In the genomic region with DNA sequence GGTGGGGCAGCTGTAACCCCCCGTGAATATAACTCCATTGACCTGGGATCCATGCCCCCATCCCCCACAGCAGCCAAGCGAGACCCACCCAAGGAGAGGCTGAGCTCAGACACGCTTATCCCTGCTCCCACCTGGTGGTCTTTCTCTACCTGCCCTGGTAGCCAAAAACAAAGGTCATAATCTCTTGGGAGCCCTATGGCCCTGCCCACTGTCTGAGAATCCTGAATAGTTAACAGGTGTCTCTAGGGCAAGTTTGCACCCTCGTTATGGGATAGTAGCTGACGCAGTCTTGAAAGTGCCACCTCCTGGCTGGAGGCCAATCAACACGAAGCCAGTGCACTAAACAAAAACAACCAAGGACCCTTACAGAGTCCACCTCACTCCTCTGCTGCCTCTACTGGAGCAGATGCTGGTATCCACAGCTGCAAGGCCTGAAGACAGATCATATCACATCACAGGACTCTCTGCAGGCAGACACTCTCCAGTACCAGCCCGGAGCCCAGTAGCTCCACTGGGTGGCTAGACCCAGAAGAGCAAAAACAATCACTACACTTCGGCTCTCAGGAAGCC, we compare ENCODE assay signal across 29 cellular contexts.
DNase-seq lines count a peak whose midpoint lies in the region; TF ChIP-seq lines count a peak whose summit lies in the region.
"Had no signal": no experiment of that assay in that cellular context is flagged by ENCODE, and none has a peak within 500 bp of the region (broad histone marks: within the 10 kb centered on the region; RNA-seq: fewer than 3 reads in every experiment).

No MANE protein-coding gene starts in this region.

- H2BK12ac ChIP-seq in H9 (ENCODE audit: insufficient read length, low read depth, low read length): no peak overlapping the region

- no peak overlapping the region for H2AK5ac ChIP-seq in H9 (ENCODE audit: insufficient read length, low read length)

- peaks cover 25% of the 10 kb centered on the region for H3K9me3 ChIP-seq in BLaER1
- H3K9me3 ChIP-seq in H9 (ENCODE audit: control insufficient read depth, low read depth, low read length): no peaks in the 10 kb centered on the region
- H3K9me3 ChIP-seq in iPS-15b (ENCODE audit: control insufficient read depth, insufficient read depth, low read length): peaks cover 3% of the 10 kb centered on the region
- no peaks in the 10 kb centered on the region for H3K9me3 ChIP-seq in ascending aorta
- H3K9me3 ChIP-seq: BE2C, Peyer's patch had no signal

- H3K4me1 Mint-ChIP-seq in H9 (peaks cover 8 to 12% of the 10 kb centered on the region in 2 experiments), chondrocyte (ENCODE audit: low read depth) (no peaks in the 10 kb centered on the region)
- H3K4me1 Mint-ChIP-seq: CD4-positive, CD25-positive, alpha-beta regulatory T cell had no signal

- H3K4me3 Mint-ChIP-seq in H9 (peak overlapping the region in 1 of 2 experiments; percentile 14; a peak in 1 of 5 replicates), chondrocyte (ENCODE audit: unreplicated experiment) (no peak overlapping the region)
- H3K4me3 Mint-ChIP-seq: CD4-positive, CD25-positive, alpha-beta regulatory T cell had no signal

- no peak overlapping the region for H3K23ac ChIP-seq in H9 (ENCODE audit: insufficient read length, low read depth, low read length)

- no peak overlapping the region for H3K4ac ChIP-seq in H9 (ENCODE audit: low read depth, low read length)

- H3K36me3 ChIP-seq in BLaER1 (no peaks in the 10 kb centered on the region), iPS-15b (ENCODE audit: control insufficient read depth, insufficient read depth, low read length) (no peaks in the 10 kb centered on the region), ascending aorta (no peaks in the 10 kb centered on the region)
- H3K36me3 ChIP-seq: BE2C, Peyer's patch had no signal

- H2BK15ac ChIP-seq in H9 (ENCODE audit: low read depth, low read length): peak overlapping the region; percentile 44; the same call in 1 of the 2 replicates

- no peak overlapping the region for H2BK120ac ChIP-seq in H9 (ENCODE audit: low read depth, low read length, poor library complexity, severe bottlenecking)

- H3K14ac ChIP-seq in H9 (ENCODE audit: insufficient read depth, low read length): 0 out of 2 replicates have a peak overlapping the region, but pooled peaks have one; percentile 36

- H2AFZ ChIP-seq in H9 (ENCODE audit: low read length): no peak overlapping the region

- H3K56ac ChIP-seq in H9 (ENCODE audit: insufficient read length, low read depth, low read length): no peak overlapping the region

- H3K27ac Mint-ChIP-seq in H9: peak overlapping the region in 2 of 3 experiments; percentile 12 to 84; a peak in 3 of 7 replicates
- no peak overlapping the region for H3K27ac Mint-ChIP-seq in chondrocyte (ENCODE audit: unreplicated experiment)
- H3K27ac Mint-ChIP-seq: CD4-positive, CD25-positive, alpha-beta regulatory T cell had no signal

- no peak overlapping the region for H2BK20ac ChIP-seq in H9 (ENCODE audit: low read depth, low read length, poor library complexity, severe bottlenecking)

- H3K27me3 Mint-ChIP-seq in H9 (ENCODE audit: low read depth) (peaks cover 3% of the 10 kb centered on the region; the same call in 1 of the 2 replicates), chondrocyte (ENCODE audit: low read depth) (peaks cover 2% of the 10 kb centered on the region)
- H3K27me3 Mint-ChIP-seq: CD4-positive, CD25-positive, alpha-beta regulatory T cell had no signal

- H3K27ac ChIP-seq in BLaER1: no peak overlapping the region
- no peak overlapping the region for H3K27ac ChIP-seq in H9 (ENCODE audit: insufficient read length, low read depth, low read length)
- H3K27ac ChIP-seq in ascending aorta: no peak overlapping the region
- H3K27ac ChIP-seq: Peyer's patch, SK-N-MC had no signal

- peak; percentile 36 for DNase-seq in H9
- peak; percentile 64 for DNase-seq in RPMI8226
- DNase-seq in chondrocyte (ENCODE audit: low spot score): no peak
- DNase-seq in activated CD8-positive, alpha-beta memory T cell treated with anti-CD3 and anti-CD28 coated beads, Interleukin-2, amount 50 U/mL, for 48 hours: no peak
- DNase-seq in T-helper 1 cell: no peak
- DNase-seq in ascending aorta (ENCODE audit: low spot score in 2 of 2): no peak
- DNase-seq: 8988T; ACHN; BE2C; CD4-positive, CD25-positive, alpha-beta regulatory T cell; DMS153; DND-41; KG1; MM.1S; NCI-H1048; NCI-H1417; NCI-H1694; NCI-H2081; NCI-H2171; NCI-H226; NCI-H510A; NCI-H69; OCI-M1; Peyer's patch; SIG-M5; SW 1271 had no signal

- H3K79me2 ChIP-seq in H9 (ENCODE audit: insufficient read depth, low read length): no peaks in the 10 kb centered on the region

- H3K4me3 ChIP-seq in BLaER1 (no peak overlapping the region), iPS-15b (ENCODE audit: low read depth, low read length) (peak overlapping the region; percentile 13), ascending aorta (no peak overlapping the region)
- H3K4me3 ChIP-seq: Peyer's patch, SK-N-MC had no signal

- H3K27me3 ChIP-seq in BLaER1 (no peaks in the 10 kb centered on the region), H9 (ENCODE audit: insufficient read depth, low read length) (no peaks in the 10 kb centered on the region), iPS-15b (ENCODE audit: control insufficient read depth, insufficient read depth, low read length) (no peaks in the 10 kb centered on the region), ascending aorta (no peaks in the 10 kb centered on the region)
- H3K27me3 ChIP-seq: BE2C, Peyer's patch had no signal

- peaks cover 18 to 25% of the 10 kb centered on the region in 2 experiments for H3K9me3 Mint-ChIP-seq in H9
- H3K9me3 Mint-ChIP-seq in chondrocyte (ENCODE audit: low read depth): peaks cover 18% of the 10 kb centered on the region

- no peak overlapping the region for H4K5ac ChIP-seq in H9 (ENCODE audit: insufficient read length, low read depth, low read length)

- H3K4me2 ChIP-seq in BLaER1 (peak overlapping the region; percentile 84), H9 (ENCODE audit: insufficient read depth, insufficient read length, low read length) (peak overlapping the region; percentile 4)

- no peak overlapping the region for H4K91ac ChIP-seq in H9 (ENCODE audit: insufficient read length, low read depth, low read length)

- WGBS in H9 (ENCODE audit: extremely low coverage, insufficient read length, low lambda C conversion rate): no CpG with 5 or more reads among the region's 8 CpGs

- H4K8ac ChIP-seq in H9 (replicated peaks; ENCODE audit: insufficient read length, low read depth, low read length): no peak overlapping the region

- no peak overlapping the region for H3K9ac ChIP-seq in BLaER1
- no peak overlapping the region for H3K9ac ChIP-seq in H9 (ENCODE audit: extremely low read depth, insufficient read length, low read length)
- no peak overlapping the region for H3K9ac ChIP-seq in iPS-15b (ENCODE audit: low read depth, low read length)

- intact Hi-C loops in ascending aorta (cut with DNase I): no loop called here

- H2BK5ac ChIP-seq in H9 (ENCODE audit: insufficient read length, low read length): no peak overlapping the region

- H3K36me3 Mint-ChIP-seq in H9 (ENCODE audit: insufficient read depth in 1 of 3, low read depth in 3 of 3): peaks cover 0 to 26% (median 5%) of the 10 kb centered on the region in 3 experiments; a peak in 5 of 7 replicates
- H3K36me3 Mint-ChIP-seq in chondrocyte (ENCODE audit: low read depth): no peaks in the 10 kb centered on the region
- H3K36me3 Mint-ChIP-seq: CD4-positive, CD25-positive, alpha-beta regulatory T cell had no signal

- no peak overlapping the region for H3T11ph ChIP-seq in H9 (ENCODE audit: low read length)

- no peaks in the 10 kb centered on the region for H3K79me1 ChIP-seq in H9 (ENCODE audit: insufficient read depth, low read depth, low read length, poor library complexity, severe bottlenecking)

- H3K18ac ChIP-seq in H9 (ENCODE audit: insufficient read length, low read depth, low read length): peak overlapping the region; percentile 69

- peak; percentile 19; the same call in 2 of the 3 replicates for TF ChIP-seq CTCF in H9 (conservative IDR thresholded peaks at IDR 0.05)
- TF ChIP-seq CTCF in chondrocyte (IDR thresholded peaks at IDR 0.05): no peak
- no peak for TF ChIP-seq CTCF in ascending aorta (IDR thresholded peaks at IDR 0.05)

- no peaks in the 10 kb centered on the region for H3K23me2 ChIP-seq in H9 (ENCODE audit: insufficient read length, low read depth, low read length, poor library complexity, severe bottlenecking)

- H4K20me1 ChIP-seq in BLaER1: no peaks in the 10 kb centered on the region
- H4K20me1 ChIP-seq in H9 (ENCODE audit: control insufficient read depth, insufficient read depth, insufficient read length): no peaks in the 10 kb centered on the region

- H3K4me1 ChIP-seq in BLaER1: peaks cover 39% of the 10 kb centered on the region
- peaks cover 5% of the 10 kb centered on the region; the same call in 1 of the 2 replicates for H3K4me1 ChIP-seq in H9 (ENCODE audit: insufficient read depth, low read length)
- no peaks in the 10 kb centered on the region for H3K4me1 ChIP-seq in iPS-15b (ENCODE audit: control insufficient read depth, insufficient read depth, low read length)
- no peaks in the 10 kb centered on the region for H3K4me1 ChIP-seq in ascending aorta
- H3K4me1 ChIP-seq: BE2C, Peyer's patch had no signal

Comparison
In these comparisons a context has a peak if more than half of its experiments do, and no peak if none do; other contexts are left out.
1. DNase-seq: peak in H9 (single experiment) and RPMI8226 (single experiment); none in chondrocyte (single experiment), activated CD8-positive, alpha-beta memory T cell treated with anti-CD3 and anti-CD28 coated beads, Interleukin-2, amount 50 U/mL, for 48 hours (single experiment), T-helper 1 cell (0 of 5) and ascending aorta (0 of 2).